Comparison of ENCODE assay signal across 29 cellular contexts in the genomic region with DNA sequence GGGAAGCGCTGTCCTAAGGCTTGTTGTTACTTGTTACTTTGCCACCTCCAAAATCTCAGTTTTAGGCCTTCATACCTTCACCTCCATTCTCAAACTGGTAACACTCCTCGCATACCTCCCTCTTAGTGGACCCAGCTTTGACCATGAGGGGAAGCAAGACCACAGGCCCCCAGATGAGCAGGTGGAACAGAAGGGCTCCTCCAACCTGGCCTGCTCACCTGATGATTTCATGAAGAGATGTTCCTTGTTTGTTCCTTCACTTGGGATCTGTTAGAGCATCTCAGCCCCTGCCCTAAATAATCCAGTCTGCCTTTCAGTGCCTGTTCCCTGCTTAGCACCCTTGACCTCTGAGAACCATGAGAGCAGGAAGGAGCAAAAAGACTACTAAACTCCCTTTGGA. TPM values are rescaled to one million over a fixed set of nuclear protein-coding genes. Genes with fewer than 3 reads are reported as not detected.
"Had no signal": no experiment of that assay in that cellular context is flagged by ENCODE, and none has a peak within 500 bp of the region (broad histone marks: within the 10 kb centered on the region; RNA-seq: fewer than 3 reads in every experiment).

No MANE protein-coding gene starts in this region.

- H3K4me1 Mint-ChIP-seq: activated CD4-positive, alpha-beta T cell treated with anti-CD3 and anti-CD28 coated beads, Interleukin-2, amount 10 ng/mL, durations not matched to agents 24 days and 14 days; activated T-helper 17 cell treated with anti-CD3 and anti-CD28 coated beads, Interleukin-2, amount 50 U/mL, for 72 hours had no signal

- H3K27me3 ChIP-seq: body of pancreas, esophagus muscularis mucosa, foreskin keratinocyte, gastrocnemius medialis had no signal

- DNase-seq: activated CD4-positive, alpha-beta memory T cell treated with anti-CD3 and anti-CD28 coated beads for 36 hours; activated CD4-positive, alpha-beta T cell treated with anti-CD3 and anti-CD28 coated beads for 36 hours; activated CD4-positive, alpha-beta T cell treated with anti-CD3 and anti-CD28 coated beads, Interleukin-2, amount 10 ng/mL, durations not matched to agents 24 days and 14 days; activated CD4-positive, CD25-positive, alpha-beta regulatory T cell; activated CD4-positive, CD25-positive, alpha-beta regulatory T cell treated with anti-CD3 and anti-CD28 coated beads, Interleukin-2, amount 50 U/mL, for 72 hours; activated CD8-positive, alpha-beta memory T cell treated with anti-CD3 and anti-CD28 coated beads for 24 hours; activated effector memory CD4-positive, alpha-beta T cell treated with Interleukin-2 at 50 U/mL for 16 hours; activated gamma-delta T cell treated with Interleukin-2 at 50 U/mL for 16 hours; activated naive CD4-positive, alpha-beta T cell treated with anti-CD3 and anti-CD28 coated beads, Interleukin-2, amount 50 U/mL, for 16 hours; activated naive CD4-positive, alpha-beta T cell treated with Interleukin-2 at 50 U/mL for 16 hours; activated T-cell treated with anti-CD3 and anti-CD28 coated beads, Interleukin-2, amount 50 U/mL, for 4 hours; amniotic stem cell; anterior cingulate cortex; body of pancreas; caudate nucleus; cortex of kidney; dermis blood vessel endothelial cell; effector CD4-positive, alpha-beta T cell; effector memory CD8-positive, alpha-beta T cell; erythroblast; gastrocnemius medialis; T-helper 2 cell had no signal

- H3K4me3 ChIP-seq: body of pancreas, esophagus muscularis mucosa, gastrocnemius medialis had no signal

- FAIRE-seq: colon had no signal

- H3K27ac Mint-ChIP-seq: activated CD4-positive, alpha-beta memory T cell treated with anti-CD3 and anti-CD28 coated beads for 36 hours; activated CD4-positive, alpha-beta T cell treated with anti-CD3 and anti-CD28 coated beads for 36 hours; activated CD4-positive, alpha-beta T cell treated with anti-CD3 and anti-CD28 coated beads, Interleukin-2, amount 10 ng/mL, durations not matched to agents 24 days and 14 days; activated naive CD8-positive, alpha-beta T cell; activated T-helper 17 cell treated with anti-CD3 and anti-CD28 coated beads, Interleukin-2, amount 50 U/mL, for 72 hours; effector memory CD8-positive, alpha-beta T cell had no signal

- H3K36me3 ChIP-seq: esophagus muscularis mucosa, gastrocnemius medialis had no signal

- H3K27me3 Mint-ChIP-seq: activated CD4-positive, alpha-beta memory T cell treated with anti-CD3 and anti-CD28 coated beads for 36 hours; activated CD4-positive, alpha-beta T cell treated with anti-CD3 and anti-CD28 coated beads for 36 hours; activated CD4-positive, alpha-beta T cell treated with anti-CD3 and anti-CD28 coated beads, Interleukin-2, amount 10 ng/mL, durations not matched to agents 24 days and 14 days; activated naive CD8-positive, alpha-beta T cell; activated T-helper 17 cell treated with anti-CD3 and anti-CD28 coated beads, Interleukin-2, amount 50 U/mL, for 72 hours; effector memory CD8-positive, alpha-beta T cell had no signal

- H3K36me3 Mint-ChIP-seq: activated CD4-positive, alpha-beta memory T cell treated with anti-CD3 and anti-CD28 coated beads for 36 hours; activated naive CD8-positive, alpha-beta T cell had no signal

- H3K27ac ChIP-seq: body of pancreas, esophagus muscularis mucosa, foreskin keratinocyte, gastrocnemius medialis had no signal

- H3K4me3 Mint-ChIP-seq: activated CD4-positive, alpha-beta memory T cell treated with anti-CD3 and anti-CD28 coated beads for 36 hours; activated CD4-positive, alpha-beta T cell treated with anti-CD3 and anti-CD28 coated beads for 36 hours; activated CD4-positive, alpha-beta T cell treated with anti-CD3 and anti-CD28 coated beads, Interleukin-2, amount 10 ng/mL, durations not matched to agents 24 days and 14 days; activated naive CD8-positive, alpha-beta T cell; activated T-cell treated with anti-CD3 and anti-CD28 coated beads, Interleukin-2, amount 50 U/mL, for 4 hours; activated T-helper 17 cell treated with anti-CD3 and anti-CD28 coated beads, Interleukin-2, amount 50 U/mL, for 72 hours; effector memory CD8-positive, alpha-beta T cell had no signal

- H3K9me3 ChIP-seq: body of pancreas, esophagus muscularis mucosa, gastrocnemius medialis had no signal

- H3K9me3 Mint-ChIP-seq: activated CD4-positive, alpha-beta memory T cell treated with anti-CD3 and anti-CD28 coated beads for 36 hours; activated CD4-positive, alpha-beta T cell treated with anti-CD3 and anti-CD28 coated beads, Interleukin-2, amount 10 ng/mL, durations not matched to agents 24 days and 14 days; activated T-cell treated with anti-CD3 and anti-CD28 coated beads, Interleukin-2, amount 50 U/mL, for 4 hours; activated T-helper 17 cell treated with anti-CD3 and anti-CD28 coated beads, Interleukin-2, amount 50 U/mL, for 72 hours; effector memory CD8-positive, alpha-beta T cell had no signal

- ATAC-seq: activated CD4-positive, alpha-beta T cell treated with anti-CD3 and anti-CD28 coated beads for 36 hours; activated T-cell treated with anti-CD3 and anti-CD28 coated beads, Interleukin-2, amount 50 U/mL, for 4 hours; activated T-helper 17 cell treated with anti-CD3 and anti-CD28 coated beads, Interleukin-2, amount 50 U/mL, for 72 hours; body of pancreas; effector memory CD8-positive, alpha-beta T cell; foreskin keratinocyte; gastrocnemius medialis had no signal

- H3K4me1 ChIP-seq: foreskin keratinocyte, gastrocnemius medialis had no signal

RNA-seq across cellular contexts. Expression of gene PMFBP1, which starts 49.6 kb away (rescaled TPM):
- total RNA-seq: dermis blood vessel endothelial cell, gastrocnemius medialis had no signal

RNA-seq across cellular contexts. Expression of gene HPR, which starts 59.3 kb away (rescaled TPM):
- total RNA-seq: activated CD4-positive, alpha-beta memory T cell treated with anti-CD3 and anti-CD28 coated beads for 36 hours; activated CD4-positive, alpha-beta T cell treated with anti-CD3 and anti-CD28 coated beads for 36 hours; activated CD4-positive, alpha-beta T cell treated with anti-CD3 and anti-CD28 coated beads, Interleukin-2, amount 10 ng/mL, durations not matched to agents 24 days and 14 days; activated T-cell treated with anti-CD3 and anti-CD28 coated beads, Interleukin-2, amount 50 U/mL, for 4 hours; activated T-helper 17 cell treated with anti-CD3 and anti-CD28 coated beads, Interleukin-2, amount 50 U/mL, for 72 hours; body of pancreas; chondrocyte; dermis blood vessel endothelial cell; foreskin keratinocyte; T-helper 1 cell treated with Interleukin-12 subunit alpha and Interleukin-12 subunit beta and Interleukin-4 antibody, amounts not matched to agents 30 ng/mL and 1 ng/mL, for 36 hours had no signal
- polyA plus RNA-seq: foreskin keratinocyte had no signal
